ENCODE assay signal across 9 cellular contexts in genomic region chr15:67085237-67085817, GRCh38. TPM values are rescaled to one million over a fixed set of nuclear protein-coding genes. Genes with fewer than 3 reads are reported as not detected.
A peak's percentile ranks its signal among the peaks of the same experiment; 100 is the strongest.
DNase-seq lines count a peak whose midpoint lies in the region; ATAC-seq and TF ChIP-seq lines count a peak whose summit lies in the region.
"Had no signal": no experiment of that assay in that cellular context is flagged by ENCODE, and none has a peak within 500 bp of the region (broad histone marks: within the 10 kb centered on the region; RNA-seq: fewer than 3 reads in every experiment).

No MANE protein-coding gene starts in this region.

- peaks cover 85% of the 10 kb centered on the region for H3K4me1 Mint-ChIP-seq in memory B cell
- H3K4me1 Mint-ChIP-seq in endodermal cell: peaks cover 73% of the 10 kb centered on the region

- H3K27me3 ChIP-seq in RWPE2 (ENCODE audit: insufficient read depth, poor library complexity, severe bottlenecking): no peaks in the 10 kb centered on the region
- H3K27me3 ChIP-seq in A673 (replicated peaks; ENCODE audit: insufficient read depth, low read depth, low read length, poor library complexity): no peaks in the 10 kb centered on the region
- H3K27me3 ChIP-seq in endodermal cell (ENCODE audit: control insufficient read depth, insufficient read depth, low read length, poor library complexity, severe bottlenecking): no peaks in the 10 kb centered on the region

- H3K4me3 ChIP-seq in GM12875 (ENCODE audit: low read depth, low read length) (peak overlapping the region; percentile 15), RWPE2 (ENCODE audit: severe bottlenecking) (no peak overlapping the region), A673 (ENCODE audit: low read depth, low read length, poor library complexity, severe bottlenecking) (no peak overlapping the region), endodermal cell (ENCODE audit: low read length) (no peak overlapping the region)

- H3K4me1 ChIP-seq in RWPE2 (ENCODE audit: insufficient read depth, poor library complexity, severe bottlenecking): peaks cover 75% of the 10 kb centered on the region
- peaks cover 32% of the 10 kb centered on the region for H3K4me1 ChIP-seq in A673 (ENCODE audit: insufficient read depth, low read length, poor library complexity, severe bottlenecking)
- H3K4me1 ChIP-seq in endodermal cell (ENCODE audit: control insufficient read depth, insufficient read depth, low read length): peaks cover 39% of the 10 kb centered on the region

- no peaks in the 10 kb centered on the region for H3K9me3 ChIP-seq in RWPE2 (ENCODE audit: severe bottlenecking)
- H3K9me3 ChIP-seq in A673 (ENCODE audit: low read depth, low read length, poor library complexity, severe bottlenecking): no peaks in the 10 kb centered on the region
- peaks cover 14% of the 10 kb centered on the region for H3K9me3 ChIP-seq in endodermal cell (ENCODE audit: control insufficient read depth, low read length)

- peak overlapping the region; percentile 27 for H3K27ac ChIP-seq in RWPE2 (ENCODE audit: poor library complexity, severe bottlenecking)
- no peak overlapping the region for H3K27ac ChIP-seq in A673 (ENCODE audit: low read depth, low read length, poor library complexity, severe bottlenecking)
- no peak overlapping the region for H3K27ac ChIP-seq in endodermal cell (ENCODE audit: low read depth, low read length)

- CTCF ChIA-PET in A673 (lab: Charles Lee): no interaction called here

- no TSS peak for BruUV-seq in A673 (replicated peaks; lab: Mats Ljungman, UMichigan)

- no peak overlapping the region for H3K9ac ChIP-seq in endodermal cell (ENCODE audit: extremely low read depth, low read length, poor library complexity, severe bottlenecking)

- POLR2A ChIA-PET in A673 (lab: Charles Lee; ENCODE audit: low non-redundant PET): no interaction called here

- DNase-seq in RWPE2 (ENCODE audit: low spot score) (no peak), memory B cell (ENCODE audit: low spot score in 2 of 2) (no peak), GM19238 (ENCODE audit: insufficient read length, low spot score) (no peak), A673 (ENCODE audit: low spot score) (no peak), endodermal cell (no peak), NCI-H146 treated with DMSO at 0.1 percent for 48 hours (lab: John Stamatoyannopoulos, UW; ENCODE audit: unreplicated experiment) (no peak)
- DNase-seq: NCI-H1436 had no signal

- intact Hi-C loops in A673 (cut with micrococcal nuclease; ENCODE audit: unreplicated experiment): no loop called here

- WGBS in endodermal cell (ENCODE audit: insufficient coverage in 1 of 2, insufficient read length in 1 of 2), 2 experiments: 88 to 100% methylated on average over 1 to 3 of the region's 3 CpGs

- H3K27me3 Mint-ChIP-seq in memory B cell (no peaks in the 10 kb centered on the region), endodermal cell (ENCODE audit: insufficient read depth) (peaks cover 13% of the 10 kb centered on the region)

- H3K4me3 Mint-ChIP-seq in memory B cell (peak overlapping the region; percentile 69), endodermal cell (no peak overlapping the region)

- H3K9me3 Mint-ChIP-seq in memory B cell: no peaks in the 10 kb centered on the region
- peaks cover 14% of the 10 kb centered on the region for H3K9me3 Mint-ChIP-seq in endodermal cell

- ATAC-seq in GM21786 (IDR thresholded peaks at IDR 0.05; ENCODE audit: unreplicated experiment) (peak; percentile 27), RWPE2 (ENCODE audit: low read depth) (no peak), memory B cell (ENCODE audit: low read depth) (no peak)

- no peak for TF ChIP-seq CTCF in GM12875 (IDR thresholded peaks at IDR 0.05; ENCODE audit: borderline replicate concordance, insufficient read depth, low read depth, low read length)
- no peak for TF ChIP-seq CTCF in RWPE2 (IDR thresholded peaks at IDR 0.05; ENCODE audit: poor library complexity, severe bottlenecking)
- no peak for TF ChIP-seq CTCF in A673 (conservative IDR thresholded peaks at IDR 0.05; ENCODE audit: low read depth, low read length)
- TF ChIP-seq CTCF in endodermal cell (conservative IDR thresholded peaks at IDR 0.05): no peak

- peak overlapping the region; percentile 97 for H3K27ac Mint-ChIP-seq in memory B cell
- no peak overlapping the region for H3K27ac Mint-ChIP-seq in endodermal cell

- H3K36me3 Mint-ChIP-seq in memory B cell: peaks cover 2% of the 10 kb centered on the region
- H3K36me3 Mint-ChIP-seq in endodermal cell (ENCODE audit: low read depth): no peaks in the 10 kb centered on the region

- peaks cover 32% of the 10 kb centered on the region for H3K36me3 ChIP-seq in RWPE2 (ENCODE audit: low read depth)
- H3K36me3 ChIP-seq in A673 (ENCODE audit: insufficient read depth, low read length, poor library complexity, severe bottlenecking): no peaks in the 10 kb centered on the region
- H3K36me3 ChIP-seq in endodermal cell (ENCODE audit: control insufficient read depth, insufficient read depth, low read length): peaks cover 14% of the 10 kb centered on the region

RNA-seq across cellular contexts. Expression of gene SMAD3, which starts 19.9 kb away (rescaled TPM):
- total RNA-seq in A673 (2021) (31.0 and 43.0 TPM in 2 replicates), endodermal cell (1 to 10 TPM; 7.8 to 9.6 TPM)
- 36.7 TPM for polyA plus RNA-seq in endodermal cell (2013, experiment 1 of 2)
- polyA plus RNA-seq in endodermal cell (2013, experiment 2 of 2): 35.6 TPM
